Comparison of ENCODE assay signal across 8 cellular contexts in the genomic region with DNA sequence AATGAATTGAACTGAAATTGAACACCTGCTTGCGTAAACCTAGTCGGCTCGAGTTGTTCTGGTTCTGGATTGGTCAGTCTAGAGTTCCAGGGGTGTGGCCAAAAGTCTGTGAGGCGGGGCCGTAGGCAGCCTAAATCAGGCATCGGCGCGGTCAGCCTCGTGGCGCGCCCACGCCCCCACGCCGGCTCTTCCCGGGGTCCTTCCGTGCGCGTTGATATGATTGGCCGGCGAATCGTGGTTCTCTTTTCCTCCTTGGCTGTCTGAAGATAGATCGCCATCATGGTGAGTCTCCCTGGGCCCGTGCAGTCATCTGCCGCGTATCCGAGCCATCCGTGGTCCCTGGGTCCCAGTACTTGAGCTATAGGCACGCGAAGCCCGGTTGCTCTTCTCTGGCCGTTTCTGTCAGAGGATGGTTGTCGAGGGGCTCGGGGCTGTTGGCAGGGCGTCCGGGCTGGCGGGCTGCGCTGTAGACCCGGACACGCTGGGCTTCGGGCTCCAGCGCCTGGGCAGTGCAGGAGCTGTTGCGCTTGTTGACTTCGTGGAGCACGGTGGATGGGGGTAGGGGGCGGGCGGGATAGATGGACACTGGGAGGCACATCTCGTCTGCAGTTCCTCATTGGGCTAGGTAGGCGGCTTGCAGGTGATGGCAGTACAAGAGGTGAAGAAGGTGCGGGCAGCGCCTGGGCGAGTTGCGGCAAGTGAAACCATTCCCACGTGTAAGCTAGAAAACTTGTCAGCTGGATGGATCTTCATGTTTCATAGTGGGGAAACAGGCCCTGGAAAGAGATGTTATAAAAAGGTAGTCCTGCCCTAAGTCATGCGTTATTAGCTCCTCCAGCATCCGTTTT. TPM values are rescaled to one million over a fixed set of nuclear protein-coding genes. Genes with fewer than 3 reads are reported as not detected.
A peak's percentile ranks its signal among the peaks of the same experiment; 100 is the strongest.
DNase-seq lines count a peak whose midpoint lies in the region; ATAC-seq and TF ChIP-seq lines count a peak whose summit lies in the region.

A gene (plus strand): TSS at position 241 of the 848 bp plus-strand sequence. CDS start 39 bp downstream, at position 280.

- TF ChIP-seq CTCF in AG10803 (conservative IDR thresholded peaks at IDR 0.05; ENCODE audit: low read length): no peak

- H3K4me3 ChIP-seq in AG10803 (ENCODE audit: low read length): peak within 1 kb of the TSS; percentile 98

- DNase-seq in AG10803 (ENCODE audit: low read depth): peak; percentile 96
- peak; percentile 96 for DNase-seq in NCI-H460 (ENCODE audit: extremely low read depth, low read depth)
- DNase-seq in activated CD4-positive, CD25-positive, alpha-beta regulatory T cell treated with anti-CD3 and anti-CD28 coated beads, Interleukin-2, amount 50 U/mL, for 72 hours: peak; percentile 92
- peak; percentile 72 to 92 for DNase-seq in cerebellar nuclear complex (lab: John Stamatoyannopoulos, UW)
- DNase-seq in islet precursor cell: peak; percentile 98
- DNase-seq in stimulated activated CD4-positive, alpha-beta T cell treated with anti-CD3 and anti-CD28 coated beads, Interleukin-12 subunit alpha, Interleukin-12 subunit beta, amount 100 ng/mL, for 48 hours (ENCODE audit: low read depth in 2 of 3, low spot score in 1 of 3): peak; percentile 90 to 92 (median 91)

- ATAC-seq in GM19043 (IDR thresholded peaks at IDR 0.05; ENCODE audit: low read depth, unreplicated experiment) (peak; percentile 80), HG03378 (IDR thresholded peaks at IDR 0.05; ENCODE audit: unreplicated experiment) (peak; percentile 78)

RNA-seq across cellular contexts. Expression of the gene that starts here (rescaled TPM):
- 5,055 and 5,641 TPM in 2 replicates for total RNA-seq in NCI-H460 (2014; rRNA removed; shearing (Covaris generic))
- polyA plus RNA-seq in NCI-H460 (2014; cell fraction: nucleus; rRNA removed): 2,082 and 2,918 TPM in 2 replicates

Comparison
In these comparisons a context has a peak if more than half of its experiments do, and no peak if none do; other contexts are left out.
1. Peak in every context shown above with its lines: DNase-seq, ATAC-seq and H3K4me3 ChIP-seq.